In the genomic region with DNA sequence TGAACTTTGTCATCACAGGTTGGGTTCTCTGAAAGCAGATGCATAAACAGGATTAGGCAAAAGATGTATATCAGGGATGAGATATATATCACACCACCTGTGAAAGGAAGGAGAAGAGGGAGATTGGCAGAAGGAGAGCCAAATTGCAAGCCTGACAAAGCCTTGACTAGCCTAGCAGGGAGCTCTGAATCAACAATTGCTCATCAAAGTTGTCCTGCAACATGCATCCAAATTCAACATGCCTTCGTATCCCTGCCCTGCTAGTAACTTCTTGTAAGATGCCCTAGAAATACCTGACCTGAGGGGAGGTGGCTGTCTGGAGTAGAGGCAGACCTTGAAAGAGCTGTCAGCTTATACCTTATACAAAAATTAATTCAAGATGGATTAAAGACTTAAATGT, we compare ENCODE assay signal across 11 cellular contexts.
"Had no signal": no experiment of that assay in that cellular context is flagged by ENCODE, and none has a peak within 500 bp of the region (broad histone marks: within the 10 kb centered on the region; RNA-seq: fewer than 3 reads in every experiment).

No MANE protein-coding gene starts in this region.

- DNase-seq: GM23248, GOT3, H7, H9, HCEC 1CT, HFFc6 had no signal

- H3K4me3 Mint-ChIP-seq: GM23338, H9, HFFc6 had no signal

- H3K27ac Mint-ChIP-seq: GM23338, H9, HFFc6 had no signal

- H2AFZ ChIP-seq: GM23248, GM23338 had no signal

- ATAC-seq: GM23338, HCT116 had no signal

- H3K9ac ChIP-seq: GM23248 had no signal

- H3K4me1 Mint-ChIP-seq: GM23338, H9 had no signal

- H3K9me3 ChIP-seq: HAP-1 had no signal

- H3K36me3 ChIP-seq: HAP-1 had no signal

- H3K27ac ChIP-seq: GM23248 had no signal

- H3K4me2 ChIP-seq: GM23338 had no signal

- FAIRE-seq: H1, H54 had no signal

- H3K4me3 ChIP-seq: GM23248, GM23338, HAP-1 had no signal

- H3K4me1 ChIP-seq: HAP-1 had no signal
